In the genomic region with DNA sequence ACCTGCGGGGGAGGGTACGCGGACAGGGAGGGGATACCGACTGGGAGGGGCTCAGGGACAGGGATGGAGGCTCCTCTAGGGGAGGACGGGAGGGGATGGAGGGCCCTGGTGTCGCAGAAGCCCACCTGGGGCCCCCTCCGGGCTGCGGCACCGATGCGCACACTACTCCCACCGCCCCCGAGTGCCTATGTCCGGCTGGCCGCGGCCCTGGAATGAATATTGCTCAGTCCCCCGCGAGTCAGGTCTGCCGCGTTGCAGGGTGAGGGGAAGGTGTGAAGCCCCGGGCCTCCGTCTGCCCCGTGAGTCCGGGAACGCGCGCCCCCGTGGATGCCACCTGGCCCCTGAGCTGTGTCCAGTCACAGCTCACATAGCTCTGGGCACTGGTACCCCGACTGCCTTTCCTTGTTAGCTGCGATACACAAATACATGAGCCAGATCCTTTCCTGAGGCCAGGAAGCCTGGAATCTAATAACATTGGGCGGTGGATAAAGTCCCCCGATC, we compare ENCODE assay signal across 9 cellular contexts. TPM values are rescaled to one million over a fixed set of nuclear protein-coding genes. Genes with fewer than 3 reads are reported as not detected.
DNase-seq lines count a peak whose midpoint lies in the region; ATAC-seq and TF ChIP-seq lines count a peak whose summit lies in the region.
"Had no signal": no experiment of that assay in that cellular context is flagged by ENCODE, and none has a peak within 500 bp of the region (broad histone marks: within the 10 kb centered on the region; RNA-seq: fewer than 3 reads in every experiment).

No MANE protein-coding gene starts in this region.

- TF ChIP-seq CTCF in RWPE2 (IDR thresholded peaks at IDR 0.05; ENCODE audit: poor library complexity, severe bottlenecking) = no peak
- TF ChIP-seq CTCF in omental fat pad (IDR thresholded peaks at IDR 0.05) = no peak

- no peaks in the 10 kb centered on the region for H3K9me3 ChIP-seq in RWPE2 (ENCODE audit: severe bottlenecking)

- H3K27ac ChIP-seq in RWPE2 (ENCODE audit: poor library complexity, severe bottlenecking) (peak overlapping the region; percentile 66), epithelial cell of prostate (peak overlapping the region; percentile 58)

- H3K4me3 ChIP-seq in RWPE2 (ENCODE audit: severe bottlenecking) = peak overlapping the region; percentile 73

- H3K27me3 ChIP-seq in RWPE2 (ENCODE audit: insufficient read depth, poor library complexity, severe bottlenecking) = no peaks in the 10 kb centered on the region

- ATAC-seq in RWPE2 (ENCODE audit: low read depth) = peak; percentile 35
- peak; percentile 59 for ATAC-seq in omental fat pad (ENCODE audit: low FRiP score)
- ATAC-seq in HG02852 (IDR thresholded peaks at IDR 0.05; ENCODE audit: unreplicated experiment) = no peak
- ATAC-seq: activated CD4-positive, CD25-positive, alpha-beta regulatory T cell treated with anti-CD3 and anti-CD28 coated beads, Interleukin-2, amount 50 U/mL, for 24 hours had no signal

- peak; percentile 32 for DNase-seq in D341Med (ENCODE audit: low spot score)
- no peak for DNase-seq in RWPE2 (ENCODE audit: low spot score)
- DNase-seq in epithelial cell of prostate (ENCODE audit: low read depth, low spot score) = no peak
- no peak for DNase-seq in omental fat pad (ENCODE audit: low spot score)
- DNase-seq in COR-L47 (lab: John Stamatoyannopoulos, UW) = no peak
- no peak for DNase-seq in NK-92 treated with Interleukin-12 subunit alpha and Interleukin-12 subunit beta, amount 100 ng/mL, for 24 hours (lab: John Stamatoyannopoulos, UW)
- no peak for DNase-seq in amniotic stem cell (lab: John Stamatoyannopoulos, UW)

- peaks cover 6% of the 10 kb centered on the region; the same call in 1 of the 2 replicates for H3K36me3 ChIP-seq in RWPE2 (ENCODE audit: low read depth)

- peaks cover 23% of the 10 kb centered on the region for H3K4me1 ChIP-seq in RWPE2 (ENCODE audit: insufficient read depth, poor library complexity, severe bottlenecking)

RNA-seq across cellular contexts. Expression of a gene that starts 44.5 kb away (rescaled TPM):
- not detected for total RNA-seq in omental fat pad
